In genomic region chr5:142314606-142315005, GRCh38 we compare ENCODE assay signal across 19 cellular contexts. TPM values are rescaled to one million over a fixed set of nuclear protein-coding genes. Genes with fewer than 3 reads are reported as not detected.
DNase-seq lines count a peak whose midpoint lies in the region; ATAC-seq, FAIRE-seq and TF ChIP-seq lines count a peak whose summit lies in the region.
"Had no signal": no experiment of that assay in that cellular context is flagged by ENCODE, and none has a peak within 500 bp of the region (broad histone marks: within the 10 kb centered on the region; RNA-seq: fewer than 3 reads in every experiment).

No MANE protein-coding gene starts in this region.

- FAIRE-seq in HepG2 (lab: Jason Lieb, UNC): no peak
- FAIRE-seq: G401.6, H54 had no signal

- H3K9me3 ChIP-seq in heart right ventricle (no peaks in the 10 kb centered on the region), PC-3 (ENCODE audit: low read length) (no peaks in the 10 kb centered on the region), HepG2 (ENCODE audit: low read length) (no peaks in the 10 kb centered on the region), upper lobe of left lung (no peaks in the 10 kb centered on the region)
- H3K9me3 ChIP-seq: SK-N-SH had no signal

- TF ChIP-seq CTCF in heart right ventricle (IDR thresholded peaks at IDR 0.05) (no peak), PC-3 (conservative IDR thresholded peaks at IDR 0.05; ENCODE audit: low read depth, low read length) (no peak), HepG2 (CRISPR knock-in tag; IDR thresholded peaks at IDR 0.05) (no peak), upper lobe of left lung (IDR thresholded peaks at IDR 0.05) (no peak)

- peaks cover 0 to 63% (median 4%) of the 10 kb centered on the region in 9 donors for H3K36me3 ChIP-seq in heart right ventricle
- H3K36me3 ChIP-seq in PC-3 (ENCODE audit: low read depth, low read length): peaks cover 37% of the 10 kb centered on the region
- H3K36me3 ChIP-seq in HepG2 (replicated peaks in 1 of 2; ENCODE audit: control insufficient read depth in 1 of 2, insufficient read depth in 2 of 2, low read length in 2 of 2): peaks cover 45 to 81% of the 10 kb centered on the region in 2 experiments
- H3K36me3 ChIP-seq in upper lobe of left lung: peaks cover 0 to 52% (median 8%) of the 10 kb centered on the region in 4 donors

- peaks cover 90% of the 10 kb centered on the region for H3K79me2 ChIP-seq in PC-3 (ENCODE audit: low read length)
- peaks cover 95% of the 10 kb centered on the region for H3K79me2 ChIP-seq in HepG2 (ENCODE audit: insufficient read depth, low read length)

- TF ChIP-seq POLR2A in HepG2 (IDR thresholded peaks at IDR 0.05; ENCODE audit: insufficient read depth in 1 of 2, low read depth in 2 of 2, low read length in 2 of 2): no peak
- TF ChIP-seq POLR2A in upper lobe of left lung (IDR thresholded peaks at IDR 0.05): no peak

- H3K9ac ChIP-seq in PC-3 (ENCODE audit: low read length) (no peak overlapping the region), HepG2 (ENCODE audit: insufficient read depth, low read depth, low read length) (no peak overlapping the region)
- H3K9ac ChIP-seq: SK-N-SH had no signal

- no peaks in the 10 kb centered on the region for H3F3A ChIP-seq in PC-3 (ENCODE audit: low read length, unreplicated experiment)

- H3K4me3 ChIP-seq in heart right ventricle (peak overlapping the region in 1 of 10 donors; percentile 19), PC-3 (ENCODE audit: low read length) (no peak overlapping the region), HepG2 (replicated peaks in 1 of 3; ENCODE audit: insufficient read depth in 1 of 3, low read depth in 2 of 3, low read length in 3 of 3) (no peak overlapping the region), upper lobe of left lung (no peak overlapping the region)

- intact Hi-C loops in heart right ventricle (cut with DNase I): loop anchor here in 4 of 10 donors (5.0 to 10.0 kb wide), 6 partner anchors 32 to 233 kb away; no protein-coding TSS in a partner anchor
- intact Hi-C loops in left cardiac atrium (cut with DNase I): loop anchor here in 1 of 2 donors (5.0 kb wide), 2 partner anchors 162 to 233 kb away; no protein-coding TSS in a partner anchor
- intact Hi-C loops in PC-3 (cut with micrococcal nuclease): no loop called here
- intact Hi-C loops in HepG2 (cut with micrococcal nuclease; ENCODE audit: unreplicated experiment): no loop called here

- CTCF ChIA-PET in PC-3 (lab: Charles Lee): no interaction called here
- CTCF ChIA-PET in HepG2 (lab: Yijun Ruan, JAX; ENCODE audit: low intra/inter-chr PET ratio, low total read pairs): no interaction called here

- H3K4me2 ChIP-seq in PC-3 (ENCODE audit: low read length): no peak overlapping the region
- no peak overlapping the region for H3K4me2 ChIP-seq in HepG2 (ENCODE audit: low read depth, low read length)
- H3K4me2 ChIP-seq: SK-N-SH had no signal

- no peak for DNase-seq in heart right ventricle
- no peak for DNase-seq in left cardiac atrium
- DNase-seq in PC-3: no peak
- no peak for DNase-seq in HepG2 (ENCODE audit: low spot score)
- DNase-seq in upper lobe of left lung: peak in 1 of 2 donors; percentile 73
- DNase-seq: C1 segment of cervical spinal cord, DND-41, Kasumi-1, MM.1S, NCI-H1105, NCI-H187, NCI-H226, NCI-H524 treated with DMSO at 0.1 percent for 48 hours, SK-N-SH had no signal

- ATAC-seq in heart right ventricle: peak in 2 of 8 donors; percentile 7 to 18
- ATAC-seq in left cardiac atrium: no peak
- peak; percentile 5 for ATAC-seq in PC-3
- ATAC-seq in HepG2: no peak
- no peak for ATAC-seq in upper lobe of left lung (ENCODE audit: low FRiP score in 2 of 2)
- ATAC-seq in GM21529 (IDR thresholded peaks at IDR 0.05; ENCODE audit: unreplicated experiment): no peak
- no peak for ATAC-seq in GM19324 (IDR thresholded peaks at IDR 0.05; ENCODE audit: low FRiP score, unreplicated experiment)
- ATAC-seq in GM21515 (IDR thresholded peaks at IDR 0.05; ENCODE audit: unreplicated experiment): no peak

- BruUV-seq in PC-3 (replicated peaks; lab: Mats Ljungman, UMichigan) (no TSS peak), HepG2 (replicated peaks; lab: Mats Ljungman, UMichigan) (no TSS peak)

- H3K4me1 ChIP-seq in heart right ventricle (peaks cover 27 to 97% (median 74%) of the 10 kb centered on the region in 9 donors), PC-3 (ENCODE audit: insufficient read depth, low read length) (no peaks in the 10 kb centered on the region), HepG2 (ENCODE audit: insufficient read depth, low read length) (peaks cover 75% of the 10 kb centered on the region), upper lobe of left lung (peaks cover 64 to 77% (median 72%) of the 10 kb centered on the region in 4 donors)

- no peak for TF ChIP-seq RAD21 in HepG2 (CRISPR knock-in tag; IDR thresholded peaks at IDR 0.05)

- POLR2A ChIA-PET in PC-3 (lab: Charles Lee; ENCODE audit: unreplicated experiment) (no interaction called here), HepG2 (lab: Yijun Ruan, JAX) (no interaction called here)

- H3K27me3 ChIP-seq in heart right ventricle: peaks cover 0 to 6% (median 0%) of the 10 kb centered on the region in 7 donors
- no peaks in the 10 kb centered on the region for H3K27me3 ChIP-seq in PC-3 (ENCODE audit: low read length)
- H3K27me3 ChIP-seq in HepG2 (ENCODE audit: control insufficient read depth in 1 of 2, insufficient read depth in 2 of 2, low read length in 2 of 2): no peaks in the 10 kb centered on the region; a peak in 1 of 5 replicates
- no peaks in the 10 kb centered on the region for H3K27me3 ChIP-seq in upper lobe of left lung

- 79 to 84% methylated on average over 18 of the region's 18 CpGs for WGBS in heart right ventricle, 2 donors
- 96% methylated on average over 8 of the region's 18 CpGs for WGBS in HepG2 (ENCODE audit: low lambda C conversion rate)
- 91 to 94% methylated on average over 7 to 17 of the region's 18 CpGs for WGBS in upper lobe of left lung, 2 donors

- H3K9me2 ChIP-seq in PC-3 (replicated peaks; ENCODE audit: low read length): no peaks in the 10 kb centered on the region
- H3K9me2 ChIP-seq: SK-N-SH had no signal

- H2AFZ ChIP-seq in PC-3 (ENCODE audit: low read length) (no peak overlapping the region), HepG2 (ENCODE audit: low read length) (no peak overlapping the region)

- in situ Hi-C loops in HepG2 (cut with HindIII; ENCODE audit: extremely low pct_ligation_motif_present, low pct_unique_long_range_greater_than_20kb): loop anchor here (25.0 kb wide), 1 partner anchor 152 kb away; no protein-coding TSS in a partner anchor

- H3K27ac ChIP-seq in heart right ventricle (peak overlapping the region in 7 of 10 donors; percentile 33 to 95 (median 63)), PC-3 (ENCODE audit: low read length) (no peak overlapping the region), HepG2 (ENCODE audit: extremely low read length, insufficient read depth, low read length) (no peak overlapping the region), upper lobe of left lung (peak overlapping the region in 3 of 4 donors; percentile 17 to 95 (median 25))

- no peak for TF ChIP-seq EP300 in HepG2 (IDR thresholded peaks at IDR 0.05; ENCODE audit: low read depth in 2 of 2, low read length in 2 of 2)
- TF ChIP-seq EP300 in HepG2 (CRISPR knock-in tag; IDR thresholded peaks at IDR 0.05; ENCODE audit: borderline replicate concordance): no peak
- no peak for TF ChIP-seq EP300 in upper lobe of left lung (IDR thresholded peaks at IDR 0.05)

- H4K20me1 ChIP-seq in PC-3 (ENCODE audit: low read length): peaks cover 68% of the 10 kb centered on the region
- H4K20me1 ChIP-seq in HepG2 (ENCODE audit: insufficient read depth, low read length): peaks cover 86% of the 10 kb centered on the region

TF ChIP-seq in HepG2, 621 proteins besides CTCF, POLR2A, EP300 and RAD21 (continues in another document):
- TF ChIP-seq RBFOX2 (IDR thresholded peaks at IDR 0.05; ENCODE audit: low read depth, low read length): peak; percentile 55

RNA-seq across cellular contexts. Expression of gene SPRY4, which starts 10.2 kb away (rescaled TPM):
- 10 to 100 TPM in 5 of 10 donors, 1 to 10 TPM in 5; 7.4 to 13.7 (median 10.1) TPM for total RNA-seq in heart right ventricle
- polyA plus RNA-seq in heart right ventricle: 1 to 10 TPM; 5.0 to 5.5 TPM
- 10 to 100 TPM; 13.3 to 30.6 TPM for total RNA-seq in left cardiac atrium
- 32.1 and 38.4 TPM in 2 replicates for total RNA-seq in PC-3 (2014; rRNA removed)
- 8.9 and 9.0 TPM in 2 replicates for total RNA-seq in HepG2 (2016; rRNA removed; fragmentation: Illumina TruSeq; extraction: Trizol)
- total RNA-seq in HepG2 (2016; cell fraction: cytosol; rRNA removed; fragmentation: Illumina TruSeq; extraction: Trizol; ENCODE audit: low read depth): 1.6 and 1.8 TPM in 2 replicates
- 8.3 and 8.7 TPM in 2 replicates for total RNA-seq in HepG2 (2016; cell fraction: insoluble cytoplasmic fraction; rRNA removed; fragmentation: Illumina TruSeq; extraction: Trizol)
- 5.8 and 6.0 TPM in 2 replicates for total RNA-seq in HepG2 (2016; cell fraction: membrane; rRNA removed; fragmentation: Illumina TruSeq; extraction: Trizol)
- total RNA-seq in HepG2 (2016; cell fraction: nucleus; rRNA removed; fragmentation: Illumina TruSeq; extraction: Trizol): 12.5 and 16.8 TPM in 2 replicates
- polyA plus RNA-seq in HepG2 (2011; rRNA removed): 17.8 and 19.2 TPM in 2 replicates
- 10.9 and 12.6 TPM in 2 replicates for polyA plus RNA-seq in HepG2 (2011; cell fraction: cytosol; rRNA removed)
- polyA plus RNA-seq in HepG2 (2011; cell fraction: nucleus; rRNA removed): 61.0 and 63.7 TPM in 2 replicates
- 10.0 and 17.2 TPM in 2 replicates for polyA plus RNA-seq in HepG2 (2012)
- 0.37 and 0.40 TPM in 2 replicates for polyA plus RNA-seq in HepG2 (2016; cell fraction: cytosol; fragmentation: Illumina TruSeq; extraction: Trizol; ENCODE audit: low read depth)
- 6.9 and 9.0 TPM in 2 replicates for polyA plus RNA-seq in HepG2 (2016; cell fraction: insoluble cytoplasmic fraction; fragmentation: Illumina TruSeq; extraction: Trizol; ENCODE audit: low read depth)
- polyA plus RNA-seq in HepG2 (2016; cell fraction: membrane; fragmentation: Illumina TruSeq; extraction: Trizol; ENCODE audit: low read depth): 2.0 and 2.1 TPM in 2 replicates
- 21.3 and 22.7 TPM in 2 replicates for polyA plus RNA-seq in HepG2 (2016; cell fraction: nucleus; fragmentation: Illumina TruSeq; extraction: Trizol; ENCODE audit: insufficient read depth, low read depth)
- 0.09 and 81.1 TPM in 2 replicates for polyA minus RNA-seq in HepG2 (2011; rRNA and poly(A)+ RNA removed; ENCODE audit: low replicate concordance)
- 21.7 and 22.2 TPM in 2 replicates for polyA minus RNA-seq in HepG2 (2011; cell fraction: cytosol; rRNA and poly(A)+ RNA removed)
- polyA minus RNA-seq in HepG2 (2011; cell fraction: nucleus; rRNA and poly(A)+ RNA removed): 40.0 and 40.4 TPM in 2 replicates
- 10 to 100 TPM; 30.4 to 81.2 (median 43.3) TPM for total RNA-seq in upper lobe of left lung

Comparison
In these comparisons a context has a peak if more than half of its experiments do, and no peak if none do; other contexts are left out.
1. H3K27ac ChIP-seq: peak in heart right ventricle (7 of 10) and upper lobe of left lung (3 of 4); none in PC-3 (single experiment) and HepG2 (single experiment).